ENCODE assay signal across 1 cellular context in the genomic region with DNA sequence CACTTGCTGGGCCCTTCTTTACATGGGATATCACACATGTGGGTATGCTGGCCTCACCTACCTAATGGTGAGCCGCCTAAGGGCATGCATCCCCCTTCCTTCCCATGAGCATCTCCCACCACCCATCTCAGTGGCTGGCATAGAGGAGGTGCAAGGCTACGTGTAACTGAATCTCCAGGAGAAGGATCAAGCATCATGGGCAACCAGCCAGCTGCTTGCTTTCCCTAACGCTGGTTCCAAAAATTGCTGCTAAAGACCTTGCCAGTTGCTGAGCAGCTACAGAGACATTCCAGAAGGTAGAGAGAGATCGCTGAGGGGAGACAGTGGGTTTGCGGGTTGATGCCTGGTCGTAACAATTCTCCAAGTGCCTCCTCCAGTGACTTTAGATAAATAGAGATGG.
TF ChIP-seq lines count a peak whose summit lies in the region.

No MANE protein-coding gene starts in this region.

TF ChIP-seq in H1, 55 proteins besides CTCF, POLR2A, EP300 and RAD21:
- TF ChIP-seq GTF2F1 (IDR thresholded peaks at IDR 0.05; ENCODE audit: borderline replicate concordance, low read depth, low read length) (no peak), CTBP2 (IDR thresholded peaks at IDR 0.05; ENCODE audit: borderline replicate concordance, insufficient read depth, insufficient read length, low read length) (no peak)
